Comparison of ENCODE assay signal across 12 cellular contexts in the genomic region with DNA sequence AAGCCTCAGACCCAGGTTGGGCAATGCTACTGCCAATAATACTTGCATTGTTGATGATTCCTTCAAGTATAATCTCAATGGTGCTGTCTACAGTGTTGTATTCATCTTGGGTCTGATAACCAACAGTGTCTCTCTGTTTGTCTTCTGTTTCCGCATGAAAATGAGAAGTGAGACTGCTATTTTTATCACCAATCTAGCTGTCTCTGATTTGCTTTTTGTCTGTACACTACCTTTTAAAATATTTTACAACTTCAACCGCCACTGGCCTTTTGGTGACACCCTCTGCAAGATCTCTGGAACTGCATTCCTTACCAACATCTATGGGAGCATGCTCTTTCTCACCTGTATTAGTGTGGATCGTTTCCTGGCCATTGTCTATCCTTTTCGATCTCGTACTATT. TPM values are rescaled to one million over a fixed set of nuclear protein-coding genes. Genes with fewer than 3 reads are reported as not detected.
DNase-seq lines count a peak whose midpoint lies in the region; ATAC-seq, FAIRE-seq and TF ChIP-seq lines count a peak whose summit lies in the region.
"Had no signal": no experiment of that assay in that cellular context is flagged by ENCODE, and none has a peak within 500 bp of the region (broad histone marks: within the 10 kb centered on the region; RNA-seq: fewer than 3 reads in every experiment).

No MANE protein-coding gene starts in this region.

- peak overlapping the region; percentile 58 for H3K4me2 ChIP-seq in OCI-LY1 (ENCODE audit: low read length)

- no peak for TF ChIP-seq POLR2A in GM12891 (IDR thresholded peaks at IDR 0.05; ENCODE audit: low read depth, low read length)

- peak; percentile 98 for FAIRE-seq in GM12891 (lab: Jason Lieb, UNC)

- H3K9ac ChIP-seq in OCI-LY1 (ENCODE audit: low read length): peak overlapping the region; percentile 56

- H4K20me1 ChIP-seq in OCI-LY1 (ENCODE audit: insufficient read depth, low read length): no peaks in the 10 kb centered on the region

- H3K4me1 ChIP-seq in OCI-LY1 (ENCODE audit: insufficient read depth, low read length, severe bottlenecking): peaks cover 58% of the 10 kb centered on the region
- H3K4me1 ChIP-seq in upper lobe of right lung: no peaks in the 10 kb centered on the region

- H2AFZ ChIP-seq in OCI-LY1 (ENCODE audit: low read length): no peak overlapping the region

- no peaks in the 10 kb centered on the region for H3K36me3 ChIP-seq in OCI-LY1 (ENCODE audit: insufficient read depth, low read length)
- H3K36me3 ChIP-seq in upper lobe of right lung: no peaks in the 10 kb centered on the region

- no peaks in the 10 kb centered on the region for H3F3A ChIP-seq in OCI-LY1 (ENCODE audit: insufficient read depth, low read length)

- H3K79me2 ChIP-seq in OCI-LY1 (ENCODE audit: insufficient read depth, low read length): no peaks in the 10 kb centered on the region

- peak overlapping the region; percentile 73 for H3K27ac ChIP-seq in OCI-LY1 (ENCODE audit: low read depth, low read length, poor library complexity, severe bottlenecking)
- H3K27ac ChIP-seq in upper lobe of right lung: no peak overlapping the region
- H3K27ac ChIP-seq: C4-2B had no signal

- H3K4me3 ChIP-seq in OCI-LY1 (ENCODE audit: low read depth, low read length, poor library complexity, severe bottlenecking) (peak overlapping the region; percentile 38), upper lobe of right lung (no peak overlapping the region)

- ATAC-seq in GM19468 (IDR thresholded peaks at IDR 0.05; ENCODE audit: extremely low read depth, unreplicated experiment) (peak; percentile 91), HG03066 (IDR thresholded peaks at IDR 0.05; ENCODE audit: low read depth, unreplicated experiment) (peak; percentile 99), upper lobe of right lung (no peak), HG03457 (IDR thresholded peaks at IDR 0.05; ENCODE audit: unreplicated experiment) (no peak)
- ATAC-seq: HCT116 had no signal

- intact Hi-C loops in upper lobe of right lung (cut with DNase I): no loop called here

- TF ChIP-seq CTCF in OCI-LY1 (IDR thresholded peaks at IDR 0.05; ENCODE audit: low read length): peak; percentile 49; the same call in 1 of the 2 replicates
- no peak for TF ChIP-seq CTCF in upper lobe of right lung (IDR thresholded peaks at IDR 0.05)

- no peaks in the 10 kb centered on the region for H3K9me3 ChIP-seq in OCI-LY1 (ENCODE audit: low read length)
- H3K9me3 ChIP-seq in upper lobe of right lung: no peaks in the 10 kb centered on the region

- no peaks in the 10 kb centered on the region for H3K9me2 ChIP-seq in OCI-LY1 (ENCODE audit: low read depth, low read length)

- no peaks in the 10 kb centered on the region for H3K27me3 ChIP-seq in OCI-LY1 (ENCODE audit: insufficient read depth, low read length)
- no peaks in the 10 kb centered on the region for H3K27me3 ChIP-seq in upper lobe of right lung

- DNase-seq in GM12891 (ENCODE audit: insufficient read length, low spot score): no peak
- no peak for DNase-seq in upper lobe of right lung
- DNase-seq in GF-D8 (lab: John Stamatoyannopoulos, UW): no peak
- DNase-seq in UCSD-AML1 (lab: John Stamatoyannopoulos, UW; ENCODE audit: unreplicated experiment): no peak
- DNase-seq: activated gamma-delta T cell, NCI-H2171 had no signal

TF ChIP-seq in GM12891, 5 proteins besides CTCF, POLR2A, EP300 and RAD21:
- TF ChIP-seq POU2F2 (IDR thresholded peaks at IDR 0.05; ENCODE audit: low read depth, low read length) (no peak), SPI1 (IDR thresholded peaks at IDR 0.05; ENCODE audit: low read depth, low read length) (peak; percentile 88), PAX5 (IDR thresholded peaks at IDR 0.05; ENCODE audit: insufficient read depth, low read length, severe bottlenecking) (no peak), TAF1 (IDR thresholded peaks at IDR 0.05; ENCODE audit: low read depth, low read length) (no peak)
TF ChIP-seq in GM12891: peak in this region for 1.

RNA-seq across cellular contexts. Expression of gene LPAR4, which starts 7.4 kb away (rescaled TPM):
- polyA plus RNA-seq in GM12891 (2012; ENCODE audit: low read depth, missing spikeins): not detected
- total RNA-seq in upper lobe of right lung: not detected

Comparison
In these comparisons a context has a peak if more than half of its experiments do, and no peak if none do; other contexts are left out.
1. ATAC-seq: peak in GM19468 (single experiment) and HG03066 (single experiment); none in upper lobe of right lung (single experiment) and HG03457 (single experiment).